16 cellular contexts compared by ENCODE assay signal in the genomic region with DNA sequence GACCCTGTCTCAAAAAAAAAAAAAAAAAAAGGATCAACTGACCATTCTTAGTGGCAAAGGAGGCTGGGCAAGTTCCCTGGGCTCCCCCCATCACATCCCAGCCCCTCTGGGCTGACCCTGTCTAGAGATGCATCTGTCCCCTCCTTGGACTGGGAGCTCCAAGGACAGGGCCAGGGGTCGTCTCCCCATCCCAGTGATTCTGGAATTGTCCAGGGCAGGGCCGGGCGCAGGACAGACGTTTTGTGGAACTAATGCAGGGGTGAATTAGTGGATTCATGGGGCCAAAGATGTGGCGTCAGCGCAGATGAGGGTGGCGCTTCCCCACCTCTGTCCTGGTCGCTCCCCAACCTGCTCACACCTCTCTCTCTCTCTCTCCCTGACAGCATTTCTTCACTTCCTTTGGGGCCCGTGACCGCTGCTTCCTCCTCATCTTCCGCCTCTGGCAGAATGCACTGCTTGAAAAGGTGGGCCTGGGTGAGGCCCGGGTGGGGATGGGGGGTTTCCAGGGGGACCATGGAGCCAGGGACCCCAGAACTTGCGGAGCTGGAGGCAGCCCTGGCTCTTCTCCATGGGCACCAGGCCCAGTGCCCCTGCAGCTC. TPM values are rescaled to one million over a fixed set of nuclear protein-coding genes. Genes with fewer than 3 reads are reported as not detected.
DNase-seq lines count a peak whose midpoint lies in the region; ATAC-seq, FAIRE-seq and TF ChIP-seq lines count a peak whose summit lies in the region.
"Had no signal": no experiment of that assay in that cellular context is flagged by ENCODE, and none has a peak within 500 bp of the region (broad histone marks: within the 10 kb centered on the region; RNA-seq: fewer than 3 reads in every experiment).

No MANE protein-coding gene starts in this region.

- H3K4me1 Mint-ChIP-seq in T-helper 2 cell treated with Interferon-gamma antibody and Interleukin-4, amounts not matched to agents 5 μg/mL and 100 μg/mL, for 36 hours (ENCODE audit: low read depth) = peaks cover 32% of the 10 kb centered on the region
- H3K4me1 Mint-ChIP-seq in immature natural killer cell = peaks cover 55 to 59% of the 10 kb centered on the region in 2 donors

- no TSS peak for BruUV-seq in HepG2 (replicated peaks; lab: Mats Ljungman, UMichigan)

- no peaks in the 10 kb centered on the region for H3K9me3 Mint-ChIP-seq in T-helper 2 cell treated with Interferon-gamma antibody and Interleukin-4, amounts not matched to agents 5 μg/mL and 100 μg/mL, for 36 hours
- H3K9me3 Mint-ChIP-seq in immature natural killer cell = no peaks in the 10 kb centered on the region

- intact Hi-C loops in HepG2 (cut with micrococcal nuclease; ENCODE audit: unreplicated experiment) (no loop called here), upper lobe of right lung (cut with DNase I) (loop anchor here (5.0 kb wide), 1 partner anchor 39 kb away; no protein-coding TSS in a partner anchor)

- H3K27ac ChIP-seq in liver (ENCODE audit: low read depth in 1 of 2, low read length in 2 of 2) (peak overlapping the region; percentile 32 to 35), HepG2 (ENCODE audit: extremely low read length, insufficient read depth, low read length) (no peak overlapping the region), upper lobe of right lung (peak overlapping the region; percentile 36)
- H3K27ac ChIP-seq: right atrium auricular region had no signal

- no peak overlapping the region for H3K4me3 Mint-ChIP-seq in T-helper 2 cell treated with Interferon-gamma antibody and Interleukin-4, amounts not matched to agents 5 μg/mL and 100 μg/mL, for 36 hours
- peak overlapping the region; percentile 35 to 80 (median 72) for H3K4me3 Mint-ChIP-seq in immature natural killer cell

- CTCF ChIA-PET in HepG2 (lab: Yijun Ruan, JAX; ENCODE audit: low intra/inter-chr PET ratio, low total read pairs) = interaction anchor here (3.4 kb wide), 1 partner anchor 38 kb away, joined by 99 read pairs; no protein-coding TSS in a partner anchor

- 0 out of 4 replicates have a peak, but pooled peaks of 1 of the 2 experiments have one; percentile 22 for TF ChIP-seq POLR2A in HepG2 (IDR thresholded peaks at IDR 0.05; ENCODE audit: insufficient read depth in 1 of 2, low read depth in 2 of 2, low read length in 2 of 2)

- no peak for FAIRE-seq in HepG2 (lab: Jason Lieb, UNC)

- ATAC-seq in HepG2 = no peak
- ATAC-seq in upper lobe of right lung = no peak
- no peak for ATAC-seq in activated CD4-positive, CD25-positive, alpha-beta regulatory T cell treated with anti-CD3 and anti-CD28 coated beads, Interleukin-2, amount 50 U/mL, for 24 hours
- ATAC-seq: esophagus mucosa, HCT116 had no signal

- TF ChIP-seq EP300 in HepG2 (IDR thresholded peaks at IDR 0.05; ENCODE audit: low read depth in 2 of 2, low read length in 2 of 2) (no peak), HepG2 (CRISPR knock-in tag; IDR thresholded peaks at IDR 0.05; ENCODE audit: borderline replicate concordance) (no peak)

- H3K9me3 ChIP-seq in liver (ENCODE audit: control insufficient read depth in 4 of 4, low read length in 3 of 4) = no peaks in the 10 kb centered on the region
- H3K9me3 ChIP-seq in HepG2 (ENCODE audit: low read length) = no peaks in the 10 kb centered on the region
- H3K9me3 ChIP-seq in upper lobe of right lung = no peaks in the 10 kb centered on the region
- H3K9me3 ChIP-seq: right atrium auricular region had no signal

- H3K36me3 ChIP-seq in liver (ENCODE audit: control insufficient read depth in 4 of 4, insufficient read depth in 3 of 4, low read depth in 1 of 4, low read length in 3 of 4) (peaks cover 0 to 10% (median 6%) of the 10 kb centered on the region in 4 donors), HepG2 (replicated peaks in 1 of 2; ENCODE audit: control insufficient read depth in 1 of 2, insufficient read depth in 2 of 2, low read length in 2 of 2) (peaks cover 26 to 59% of the 10 kb centered on the region in 2 experiments), upper lobe of right lung (peaks cover 57% of the 10 kb centered on the region)

- peaks cover 58% of the 10 kb centered on the region for H3K36me3 Mint-ChIP-seq in T-helper 2 cell treated with Interferon-gamma antibody and Interleukin-4, amounts not matched to agents 5 μg/mL and 100 μg/mL, for 36 hours (ENCODE audit: low read depth)
- peaks cover 0 to 32% (median 11%) of the 10 kb centered on the region in 3 donors for H3K36me3 Mint-ChIP-seq in immature natural killer cell

- DNase-seq in HepG2 (ENCODE audit: low spot score) = no peak
- DNase-seq in T-helper 2 cell treated with Interferon-gamma antibody and Interleukin-4, amounts not matched to agents 5 μg/mL and 100 μg/mL, for 36 hours (ENCODE audit: low spot score) = no peak
- peak; percentile 53 to 65 (median 58) for DNase-seq in immature natural killer cell
- no peak for DNase-seq in upper lobe of right lung
- DNase-seq in anterior cingulate cortex (lab: John Stamatoyannopoulos, UW) = no peak
- DNase-seq in HCEC 1CT = no peak
- DNase-seq: activated CD4-positive, CD25-positive, alpha-beta regulatory T cell; cortex of kidney; stimulated activated CD4-positive, alpha-beta T cell treated with anti-CD3 and anti-CD28 coated beads, Interleukin-2, amount 100 ng/mL, for 24 hours had no signal

- H3K27me3 ChIP-seq in liver (ENCODE audit: control insufficient read depth in 4 of 4, insufficient read depth in 4 of 4, low read length in 3 of 4) = no peaks in the 10 kb centered on the region
- H3K27me3 ChIP-seq in HepG2 (ENCODE audit: control insufficient read depth in 1 of 2, insufficient read depth in 2 of 2, low read length in 2 of 2) = no peaks in the 10 kb centered on the region
- no peaks in the 10 kb centered on the region for H3K27me3 ChIP-seq in upper lobe of right lung
- H3K27me3 ChIP-seq: right atrium auricular region had no signal

- H3K4me1 ChIP-seq in liver (ENCODE audit: control insufficient read depth in 4 of 4, insufficient read depth in 4 of 4, low read length in 3 of 4) (peaks cover 3 to 19% (median 11%) of the 10 kb centered on the region in 4 donors), HepG2 (ENCODE audit: insufficient read depth, low read length) (peaks cover 22% of the 10 kb centered on the region), upper lobe of right lung (peaks cover 61% of the 10 kb centered on the region)

- TF ChIP-seq CTCF in liver (IDR thresholded peaks at IDR 0.05; ENCODE audit: low read depth, low read length, missing input control) (no peak), HepG2 (CRISPR knock-in tag; IDR thresholded peaks at IDR 0.05) (no peak), upper lobe of right lung (IDR thresholded peaks at IDR 0.05) (no peak)

- no peak overlapping the region for H3K4me2 ChIP-seq in HepG2 (ENCODE audit: low read depth, low read length)

- H4K20me1 ChIP-seq in HepG2 (ENCODE audit: insufficient read depth, low read length) = peaks cover 19% of the 10 kb centered on the region; the same call in 1 of the 2 replicates

- peaks cover 4% of the 10 kb centered on the region for H3K79me2 ChIP-seq in HepG2 (ENCODE audit: insufficient read depth, low read length)

- no peak overlapping the region for H2AFZ ChIP-seq in HepG2 (ENCODE audit: low read length)

- no peak overlapping the region for H3K9ac ChIP-seq in liver (ENCODE audit: low read depth in 1 of 2, low read length in 2 of 2)
- no peak overlapping the region for H3K9ac ChIP-seq in HepG2 (ENCODE audit: insufficient read depth, low read depth, low read length)

- in situ Hi-C loops in HepG2 (cut with HindIII; ENCODE audit: extremely low pct_ligation_motif_present, low pct_unique_long_range_greater_than_20kb) = loop anchor here (5.0 kb wide), 1 partner anchor 39 kb away; no protein-coding TSS in a partner anchor

- POLR2A ChIA-PET in HepG2 (lab: Yijun Ruan, JAX) = no interaction called here

- H3K4me3 ChIP-seq in liver (ENCODE audit: low read depth in 1 of 3, low read length in 3 of 3) = no peak overlapping the region
- no peak overlapping the region for H3K4me3 ChIP-seq in HepG2 (replicated peaks in 1 of 3; ENCODE audit: insufficient read depth in 1 of 3, low read depth in 2 of 3, low read length in 3 of 3)
- no peak overlapping the region for H3K4me3 ChIP-seq in upper lobe of right lung
- H3K4me3 ChIP-seq: right atrium auricular region had no signal

- 82% methylated on average over 13 of the region's 13 CpGs for WGBS in liver
- 96% methylated on average over 10 of the region's 13 CpGs for WGBS in HepG2 (ENCODE audit: low lambda C conversion rate)

- no peak for TF ChIP-seq RAD21 in liver (IDR thresholded peaks at IDR 0.05)
- TF ChIP-seq RAD21 in HepG2 (CRISPR knock-in tag; IDR thresholded peaks at IDR 0.05) = no peak

- no peaks in the 10 kb centered on the region for H3K27me3 Mint-ChIP-seq in T-helper 2 cell treated with Interferon-gamma antibody and Interleukin-4, amounts not matched to agents 5 μg/mL and 100 μg/mL, for 36 hours (ENCODE audit: low read depth)
- peaks cover 5 to 11% (median 10%) of the 10 kb centered on the region in 3 donors for H3K27me3 Mint-ChIP-seq in immature natural killer cell (ENCODE audit: low read depth in 3 of 3)

- peak overlapping the region; percentile 26 for H3K27ac Mint-ChIP-seq in T-helper 2 cell treated with Interferon-gamma antibody and Interleukin-4, amounts not matched to agents 5 μg/mL and 100 μg/mL, for 36 hours
- peak overlapping the region; percentile 76 to 96 (median 88) for H3K27ac Mint-ChIP-seq in immature natural killer cell

RNA-seq across cellular contexts. Expression of gene GRAMD1A, which starts 11.1 kb away (rescaled TPM):
- total RNA-seq in liver (10 to 100 TPM; 12.5 to 14.1 TPM), HepG2 (2016; rRNA removed; fragmentation: Illumina TruSeq; extraction: Trizol) (8.0 and 14.7 TPM in 2 replicates), upper lobe of right lung (107 TPM)
- polyA plus RNA-seq in liver (1 to 10 TPM; 8.6 to 9.9 TPM), HepG2 (2011; rRNA removed) (171 and 181 TPM in 2 replicates), immature natural killer cell (10 to 100 TPM in 1 of 3 donors, 1 to 10 TPM in 2; 6.7 to 19.1 (median 7.8) TPM)
- total RNA-seq in HepG2 (2016; cell fraction: cytosol; rRNA removed; fragmentation: Illumina TruSeq; extraction: Trizol; ENCODE audit: low read depth) = 23.3 and 25.4 TPM in 2 replicates
- total RNA-seq in HepG2 (2016; cell fraction: insoluble cytoplasmic fraction; rRNA removed; fragmentation: Illumina TruSeq; extraction: Trizol) = 7.2 and 15.9 TPM in 2 replicates
- total RNA-seq in HepG2 (2016; cell fraction: membrane; rRNA removed; fragmentation: Illumina TruSeq; extraction: Trizol) = 26.9 and 28.0 TPM in 2 replicates
- 17.9 and 19.7 TPM in 2 replicates for total RNA-seq in HepG2 (2016; cell fraction: nucleus; rRNA removed; fragmentation: Illumina TruSeq; extraction: Trizol)
- 68.5 and 120 TPM in 2 replicates for polyA plus RNA-seq in HepG2 (2011; cell fraction: cytosol; rRNA removed)
- 669 and 1,022 TPM in 2 replicates for polyA plus RNA-seq in HepG2 (2011; cell fraction: nucleus; rRNA removed)
- 68.6 and 85.6 TPM in 2 replicates for polyA plus RNA-seq in HepG2 (2012)
- 47.6 and 52.1 TPM in 2 replicates for polyA plus RNA-seq in HepG2 (2016; cell fraction: cytosol; fragmentation: Illumina TruSeq; extraction: Trizol; ENCODE audit: low read depth)
- 11.6 and 19.2 TPM in 2 replicates for polyA plus RNA-seq in HepG2 (2016; cell fraction: insoluble cytoplasmic fraction; fragmentation: Illumina TruSeq; extraction: Trizol; ENCODE audit: low read depth)
- 43.5 and 50.9 TPM in 2 replicates for polyA plus RNA-seq in HepG2 (2016; cell fraction: membrane; fragmentation: Illumina TruSeq; extraction: Trizol; ENCODE audit: low read depth)
- polyA plus RNA-seq in HepG2 (2016; cell fraction: nucleus; fragmentation: Illumina TruSeq; extraction: Trizol; ENCODE audit: insufficient read depth, low read depth) = 55.7 and 69.0 TPM in 2 replicates
- 32.3 and 120 TPM in 2 replicates for polyA minus RNA-seq in HepG2 (2011; rRNA and poly(A)+ RNA removed; ENCODE audit: low replicate concordance)
- polyA minus RNA-seq in HepG2 (2011; cell fraction: cytosol; rRNA and poly(A)+ RNA removed) = 59.4 and 66.8 TPM in 2 replicates
- polyA minus RNA-seq in HepG2 (2011; cell fraction: nucleus; rRNA and poly(A)+ RNA removed) = 94.2 and 105 TPM in 2 replicates

RNA-seq across cellular contexts. Expression of gene SCN1B, which starts 19.1 kb away (rescaled TPM):
- total RNA-seq in liver (1 to 10 TPM; 2.0 to 4.9 TPM), HepG2 (2016; rRNA removed; fragmentation: Illumina TruSeq; extraction: Trizol) (1.5 and 2.7 TPM in 2 replicates), upper lobe of right lung (8.7 TPM)
- polyA plus RNA-seq in liver (1 to 10 TPM; 1.6 to 5.8 TPM), HepG2 (2011; rRNA removed) (20.1 and 24.5 TPM in 2 replicates), immature natural killer cell (under 1 TPM; 0.27 to 0.83 (median 0.58) TPM)
- total RNA-seq in HepG2 (2016; cell fraction: cytosol; rRNA removed; fragmentation: Illumina TruSeq; extraction: Trizol; ENCODE audit: low read depth) = 4.5 and 6.0 TPM in 2 replicates
- total RNA-seq in HepG2 (2016; cell fraction: insoluble cytoplasmic fraction; rRNA removed; fragmentation: Illumina TruSeq; extraction: Trizol) = 1.1 and 2.5 TPM in 2 replicates
- 6.4 and 8.1 TPM in 2 replicates for total RNA-seq in HepG2 (2016; cell fraction: membrane; rRNA removed; fragmentation: Illumina TruSeq; extraction: Trizol)
- total RNA-seq in HepG2 (2016; cell fraction: nucleus; rRNA removed; fragmentation: Illumina TruSeq; extraction: Trizol) = 1.5 and 2.0 TPM in 2 replicates
- 14.0 and 14.1 TPM in 2 replicates for polyA plus RNA-seq in HepG2 (2011; cell fraction: cytosol; rRNA removed)
- polyA plus RNA-seq in HepG2 (2011; cell fraction: nucleus; rRNA removed) = 42.7 and 48.8 TPM in 2 replicates
- 5.5 and 5.6 TPM in 2 replicates for polyA plus RNA-seq in HepG2 (2012)
- 8.2 and 8.5 TPM in 2 replicates for polyA plus RNA-seq in HepG2 (2016; cell fraction: cytosol; fragmentation: Illumina TruSeq; extraction: Trizol; ENCODE audit: low read depth)
- polyA plus RNA-seq in HepG2 (2016; cell fraction: insoluble cytoplasmic fraction; fragmentation: Illumina TruSeq; extraction: Trizol; ENCODE audit: low read depth) = 1.9 and 2.0 TPM in 2 replicates
- 8.0 and 8.2 TPM in 2 replicates for polyA plus RNA-seq in HepG2 (2016; cell fraction: membrane; fragmentation: Illumina TruSeq; extraction: Trizol; ENCODE audit: low read depth)
- 6.6 and 6.8 TPM in 2 replicates for polyA plus RNA-seq in HepG2 (2016; cell fraction: nucleus; fragmentation: Illumina TruSeq; extraction: Trizol; ENCODE audit: insufficient read depth, low read depth)
- polyA minus RNA-seq in HepG2 (2011; rRNA and poly(A)+ RNA removed; ENCODE audit: low replicate concordance) = 0.89 and 10.7 TPM in 2 replicates
- polyA minus RNA-seq in HepG2 (2011; cell fraction: cytosol; rRNA and poly(A)+ RNA removed) = 4.2 TPM in 2 replicates
- polyA minus RNA-seq in HepG2 (2011; cell fraction: nucleus; rRNA and poly(A)+ RNA removed) = 10.8 and 11.2 TPM in 2 replicates

RNA-seq across cellular contexts. Expression of gene HPN, which starts 30.3 kb away (rescaled TPM):
- total RNA-seq in liver (100 to 1,000 TPM; 130 to 239 TPM), HepG2 (2016; rRNA removed; fragmentation: Illumina TruSeq; extraction: Trizol) (23.9 and 46.7 TPM in 2 replicates), upper lobe of right lung (36.4 TPM)
- polyA plus RNA-seq in liver (100 to 1,000 TPM; 430 to 535 TPM), HepG2 (2011; rRNA removed) (261 and 364 TPM in 2 replicates), immature natural killer cell (not detected)
- 42.7 and 50.6 TPM in 2 replicates for total RNA-seq in HepG2 (2016; cell fraction: cytosol; rRNA removed; fragmentation: Illumina TruSeq; extraction: Trizol; ENCODE audit: low read depth)
- 21.2 and 50.0 TPM in 2 replicates for total RNA-seq in HepG2 (2016; cell fraction: insoluble cytoplasmic fraction; rRNA removed; fragmentation: Illumina TruSeq; extraction: Trizol)
- 54.3 and 66.8 TPM in 2 replicates for total RNA-seq in HepG2 (2016; cell fraction: membrane; rRNA removed; fragmentation: Illumina TruSeq; extraction: Trizol)
- 45.3 and 57.3 TPM in 2 replicates for total RNA-seq in HepG2 (2016; cell fraction: nucleus; rRNA removed; fragmentation: Illumina TruSeq; extraction: Trizol)
- 287 and 379 TPM in 2 replicates for polyA plus RNA-seq in HepG2 (2011; cell fraction: cytosol; rRNA removed)
- 902 and 1,132 TPM in 2 replicates for polyA plus RNA-seq in HepG2 (2011; cell fraction: nucleus; rRNA removed)
- polyA plus RNA-seq in HepG2 (2012) = 157 and 225 TPM in 2 replicates
- polyA plus RNA-seq in HepG2 (2016; cell fraction: cytosol; fragmentation: Illumina TruSeq; extraction: Trizol; ENCODE audit: low read depth) = 63.0 and 76.1 TPM in 2 replicates
- 32.2 and 40.3 TPM in 2 replicates for polyA plus RNA-seq in HepG2 (2016; cell fraction: insoluble cytoplasmic fraction; fragmentation: Illumina TruSeq; extraction: Trizol; ENCODE audit: low read depth)
- polyA plus RNA-seq in HepG2 (2016; cell fraction: membrane; fragmentation: Illumina TruSeq; extraction: Trizol; ENCODE audit: low read depth) = 76.4 and 86.0 TPM in 2 replicates
- 121 and 129 TPM in 2 replicates for polyA plus RNA-seq in HepG2 (2016; cell fraction: nucleus; fragmentation: Illumina TruSeq; extraction: Trizol; ENCODE audit: insufficient read depth, low read depth)
- polyA minus RNA-seq in HepG2 (2011; rRNA and poly(A)+ RNA removed; ENCODE audit: low replicate concordance) = 189 TPM in 1 of 2 replicates, not detected in the other
- 86.7 and 119 TPM in 2 replicates for polyA minus RNA-seq in HepG2 (2011; cell fraction: cytosol; rRNA and poly(A)+ RNA removed)
- polyA minus RNA-seq in HepG2 (2011; cell fraction: nucleus; rRNA and poly(A)+ RNA removed) = 78.7 and 86.0 TPM in 2 replicates
- total RNA-seq: esophagus mucosa, glomerular endothelial cell, MCF 10A had no signal

RNA-seq across cellular contexts. Expression of gene ZNF792, which starts 47.2 kb away (rescaled TPM):
- total RNA-seq in liver (1 to 10 TPM; 4.8 to 4.9 TPM), HepG2 (2016; rRNA removed; fragmentation: Illumina TruSeq; extraction: Trizol) (5.5 and 6.3 TPM in 2 replicates), upper lobe of right lung (11.5 TPM)
- polyA plus RNA-seq in liver (1 to 10 TPM in 1 of 2 donors, under 1 TPM in 1; 0.65 to 1.4 TPM), HepG2 (2011; rRNA removed) (9.1 and 11.5 TPM in 2 replicates), immature natural killer cell (10 to 100 TPM in 2 of 3 donors, 1 to 10 TPM in 1; 8.4 to 17.2 (median 10.6) TPM)
- total RNA-seq in HepG2 (2016; cell fraction: cytosol; rRNA removed; fragmentation: Illumina TruSeq; extraction: Trizol; ENCODE audit: low read depth) = 0.61 and 0.88 TPM in 2 replicates
- total RNA-seq in HepG2 (2016; cell fraction: insoluble cytoplasmic fraction; rRNA removed; fragmentation: Illumina TruSeq; extraction: Trizol) = 4.8 and 6.5 TPM in 2 replicates
- total RNA-seq in HepG2 (2016; cell fraction: membrane; rRNA removed; fragmentation: Illumina TruSeq; extraction: Trizol) = 3.4 TPM in 2 replicates
- total RNA-seq in HepG2 (2016; cell fraction: nucleus; rRNA removed; fragmentation: Illumina TruSeq; extraction: Trizol) = 4.8 and 6.0 TPM in 2 replicates
- polyA plus RNA-seq in HepG2 (2011; cell fraction: cytosol; rRNA removed) = 6.9 and 7.9 TPM in 2 replicates
- 8.8 and 9.8 TPM in 2 replicates for polyA plus RNA-seq in HepG2 (2011; cell fraction: nucleus; rRNA removed)
- polyA plus RNA-seq in HepG2 (2012) = 4.4 and 4.5 TPM in 2 replicates
- polyA plus RNA-seq in HepG2 (2016; cell fraction: cytosol; fragmentation: Illumina TruSeq; extraction: Trizol; ENCODE audit: low read depth) = 0.40 and 0.45 TPM in 2 replicates
- 2.9 and 3.3 TPM in 2 replicates for polyA plus RNA-seq in HepG2 (2016; cell fraction: insoluble cytoplasmic fraction; fragmentation: Illumina TruSeq; extraction: Trizol; ENCODE audit: low read depth)
- 1.0 and 1.2 TPM in 2 replicates for polyA plus RNA-seq in HepG2 (2016; cell fraction: membrane; fragmentation: Illumina TruSeq; extraction: Trizol; ENCODE audit: low read depth)
- polyA plus RNA-seq in HepG2 (2016; cell fraction: nucleus; fragmentation: Illumina TruSeq; extraction: Trizol; ENCODE audit: insufficient read depth, low read depth) = 3.7 and 4.6 TPM in 2 replicates
- 5.1 and 35.3 TPM in 2 replicates for polyA minus RNA-seq in HepG2 (2011; rRNA and poly(A)+ RNA removed; ENCODE audit: low replicate concordance)
- polyA minus RNA-seq in HepG2 (2011; cell fraction: cytosol; rRNA and poly(A)+ RNA removed) = 17.0 and 18.6 TPM in 2 replicates
- 31.9 and 39.7 TPM in 2 replicates for polyA minus RNA-seq in HepG2 (2011; cell fraction: nucleus; rRNA and poly(A)+ RNA removed)

Comparison
In these comparisons a context has a peak if more than half of its experiments do, and no peak if none do; other contexts are left out.
1. DNase-seq: peak in immature natural killer cell (3 of 3); none in HepG2 (single experiment), T-helper 2 cell treated with Interferon-gamma antibody and Interleukin-4, amounts not matched to agents 5 μg/mL and 100 μg/mL, for 36 hours (single experiment), upper lobe of right lung (single experiment), anterior cingulate cortex (0 of 58) and HCEC 1CT (single experiment).